Comparison of ENCODE assay signal across 8 cellular contexts in the genomic region with DNA sequence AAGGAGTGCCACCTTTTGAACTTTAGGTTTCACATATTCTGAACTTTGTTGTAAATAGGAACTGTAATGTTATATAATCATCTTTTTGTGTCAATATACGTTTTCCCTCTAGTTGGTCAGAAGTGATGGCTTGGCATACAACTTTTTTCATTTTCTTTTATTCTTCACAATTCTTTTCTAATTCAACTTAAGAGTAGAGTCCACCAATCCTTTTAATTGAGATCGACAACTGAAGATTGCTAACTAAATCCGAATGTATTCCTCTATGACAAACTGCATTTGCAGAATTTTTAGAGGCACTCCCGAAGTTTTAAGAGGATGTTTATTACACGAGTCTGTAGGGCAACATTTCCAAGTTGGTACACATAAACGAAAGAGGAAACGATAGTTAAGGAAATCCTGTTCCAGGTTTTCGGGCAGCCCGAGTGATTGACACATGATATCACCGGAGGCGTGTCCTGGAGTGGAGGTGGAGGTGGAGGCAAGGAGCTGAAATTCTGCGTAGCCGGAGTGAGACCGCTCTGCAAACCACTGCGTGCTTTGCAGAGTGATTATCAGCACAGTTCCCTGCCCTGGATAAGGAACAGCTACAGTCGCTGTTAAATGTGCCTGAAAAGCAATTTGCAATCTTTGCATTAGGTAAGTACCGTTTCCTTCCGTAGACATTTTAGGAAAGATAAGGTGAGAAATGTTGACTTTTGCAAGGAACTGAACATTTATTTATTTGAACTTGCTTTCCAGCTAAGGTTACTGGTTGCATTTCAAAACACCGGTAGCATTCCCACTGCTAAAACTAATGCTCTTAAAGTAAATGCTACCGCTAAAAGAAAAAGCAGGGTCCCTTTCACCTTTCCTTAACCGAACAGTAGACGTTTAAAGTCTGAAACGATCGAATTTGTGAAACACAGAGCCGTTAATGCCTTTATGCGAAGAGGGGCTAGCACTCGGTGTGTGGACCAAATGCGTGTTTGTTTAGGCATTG. TPM values are rescaled to one million over a fixed set of nuclear protein-coding genes. Genes with fewer than 3 reads are reported as not detected.
DNase-seq lines count a peak whose midpoint lies in the region; ATAC-seq lines count a peak whose summit lies in the region.

A gene with protein sequence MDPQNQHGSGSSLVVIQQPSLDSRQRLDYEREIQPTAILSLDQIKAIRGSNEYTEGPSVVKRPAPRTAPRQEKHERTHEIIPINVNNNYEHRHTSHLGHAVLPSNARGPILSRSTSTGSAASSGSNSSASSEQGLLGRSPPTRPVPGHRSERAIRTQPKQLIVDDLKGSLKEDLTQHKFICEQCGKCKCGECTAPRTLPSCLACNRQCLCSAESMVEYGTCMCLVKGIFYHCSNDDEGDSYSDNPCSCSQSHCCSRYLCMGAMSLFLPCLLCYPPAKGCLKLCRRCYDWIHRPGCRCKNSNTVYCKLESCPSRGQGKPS (plus strand): TSS at position 502 of the 982 bp plus-strand sequence. CDS start 4,797 bp downstream, outside the sequence.

- H3K36me3 Mint-ChIP-seq in activated CD4-positive, alpha-beta T cell treated with anti-CD3 and anti-CD28 coated beads, Interleukin-2, amount 10 ng/mL, durations not matched to agents 7 days and 5 days (ENCODE audit: low read depth) = peaks cover 11% of the 10 kb centered on the region

- peak within 1 kb of the TSS; percentile 86 for H3K4me3 Mint-ChIP-seq in activated CD4-positive, alpha-beta T cell treated with anti-CD3 and anti-CD28 coated beads, Interleukin-2, amount 10 ng/mL, durations not matched to agents 7 days and 5 days

- POLR2A ChIA-PET in activated CD4-positive, alpha-beta T cell treated with anti-CD3 and anti-CD28 coated beads, Interleukin-2, amount 10 ng/mL, durations not matched to agents 7 days and 5 days (lab: Charles Lee) = no interaction called here

- H3K27me3 Mint-ChIP-seq in activated CD4-positive, alpha-beta T cell treated with anti-CD3 and anti-CD28 coated beads, Interleukin-2, amount 10 ng/mL, durations not matched to agents 7 days and 5 days = peaks cover 14% of the 10 kb centered on the region

- H3K27ac Mint-ChIP-seq in activated CD4-positive, alpha-beta T cell treated with anti-CD3 and anti-CD28 coated beads, Interleukin-2, amount 10 ng/mL, durations not matched to agents 7 days and 5 days = peak within 1 kb of the TSS; percentile 88

- peaks cover 29% of the 10 kb centered on the region for H3K4me1 Mint-ChIP-seq in activated CD4-positive, alpha-beta T cell treated with anti-CD3 and anti-CD28 coated beads, Interleukin-2, amount 10 ng/mL, durations not matched to agents 7 days and 5 days

- DNase-seq in Ammon's horn (ENCODE audit: low spot score) (peak; percentile 88), NCI-H526 treated with DMSO at 0.1 percent for 48 hours (lab: John Stamatoyannopoulos, UW) (peak; percentile 93), dedifferentiated amniotic fluid mesenchymal stem cell (ENCODE audit: extremely low spot score) (peak; percentile 92), left colon (peak; percentile 87 to 93)
- DNase-seq in activated CD4-positive, alpha-beta T cell treated with anti-CD3 and anti-CD28 coated beads, Interleukin-2, amount 10 ng/mL, durations not matched to agents 7 days and 5 days = peak; percentile 88
- DNase-seq in stimulated activated CD4-positive, alpha-beta T cell treated with anti-CD3 and anti-CD28 coated beads, Interleukin-1b, Interleukin-23, amount 100 ng/mL, for 4 hours (ENCODE audit: low read depth in 2 of 2) = peak; percentile 46 to 50

- no peaks in the 10 kb centered on the region for H3K9me3 Mint-ChIP-seq in activated CD4-positive, alpha-beta T cell treated with anti-CD3 and anti-CD28 coated beads, Interleukin-2, amount 10 ng/mL, durations not matched to agents 7 days and 5 days

- CTCF ChIA-PET in activated CD4-positive, alpha-beta T cell treated with anti-CD3 and anti-CD28 coated beads, Interleukin-2, amount 10 ng/mL, durations not matched to agents 7 days and 5 days (lab: Charles Lee) = interaction anchor here (0.7 to 1.4 kb wide), 4 partner anchors 12 to 1527 kb away, joined by 3 read pairs; a partner anchor contains a TSS

- ATAC-seq in GM19328 (IDR thresholded peaks at IDR 0.05; ENCODE audit: unreplicated experiment) (peak; percentile 45), HG03460 (IDR thresholded peaks at IDR 0.05; ENCODE audit: unreplicated experiment) (peak; percentile 38), left colon (peak; percentile 69)

- intact Hi-C loops in left colon (cut with DNase I, micrococcal nuclease) = loop anchor here in 1 of 2 donors (5.0 to 10.0 kb wide), 2 partner anchors 266 to 718 kb away; no protein-coding TSS in a partner anchor

RNA-seq across cellular contexts. Expression of the gene that starts here (rescaled TPM):
- total RNA-seq in activated CD4-positive, alpha-beta T cell treated with anti-CD3 and anti-CD28 coated beads, Interleukin-2, amount 10 ng/mL, durations not matched to agents 7 days and 5 days = 1 to 10 TPM; 7.4 to 7.8 TPM
- total RNA-seq in left colon = 10 to 100 TPM; 27.2 to 29.0 TPM

Comparison
In these comparisons a context has a peak if more than half of its experiments do, and no peak if none do; other contexts are left out.
1. Peak in every context shown above with its lines: DNase-seq and ATAC-seq.